ENCODE assay signal across 1 cellular context in the genomic region with DNA sequence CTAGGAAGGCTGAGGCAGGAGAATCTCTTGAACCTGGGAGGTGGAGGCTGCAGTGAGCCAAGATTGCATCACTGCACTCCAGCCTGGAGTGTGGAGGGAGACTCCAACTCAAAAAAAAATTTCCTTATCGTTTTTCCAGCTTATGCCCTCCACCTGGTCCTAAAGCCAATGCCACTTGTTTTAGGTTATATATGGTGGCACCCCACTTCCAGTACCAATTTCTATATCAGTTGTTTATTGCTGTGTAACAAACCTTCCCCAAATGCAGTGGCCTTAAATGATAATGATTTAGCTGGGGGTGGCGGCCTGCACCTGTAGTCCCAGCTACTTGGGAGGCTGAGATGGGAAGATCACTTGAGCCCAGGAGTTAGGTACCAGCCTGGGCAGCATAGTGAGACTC.
TF ChIP-seq lines count a peak whose summit lies in the region.

No MANE protein-coding gene starts in this region.

TF ChIP-seq in K562, 482 proteins besides CTCF, POLR2A, EP300 and RAD21 (continued from another document):
- TF ChIP-seq ZNF639 (CRISPR knock-in tag; conservative IDR thresholded peaks at IDR 0.05 in 1 of 2, IDR thresholded peaks at IDR 0.05 in 1 of 2) = no peak
- TF ChIP-seq PHF21A (IDR thresholded peaks at IDR 0.05; ENCODE audit: borderline replicate concordance, low read depth) = no peak
- no peak for TF ChIP-seq ETV5 (CRISPR knock-in tag; IDR thresholded peaks at IDR 0.05; ENCODE audit: low read depth)
